8 cellular contexts compared by ENCODE assay signal in genomic region chr17:31509095-31509804, GRCh38.
DNase-seq lines count a peak whose midpoint lies in the region; ATAC-seq and TF ChIP-seq lines count a peak whose summit lies in the region.

No MANE protein-coding gene starts in this region.

- CTCF ChIA-PET in Panc1 (lab: Charles Lee): interaction anchor here (0.5 to 1.3 kb wide), 3 partner anchors 8 to 334 kb away, joined by 3 to 4 read pairs (median 3); no protein-coding TSS in a partner anchor

- POLR2A ChIA-PET in Panc1 (lab: Charles Lee): no interaction called here

- peak overlapping the region in 1 of 2 experiments; percentile 17; a peak in 1 of 4 replicates for H3K4me3 ChIP-seq in Panc1 (ENCODE audit: low read depth in 2 of 2, low read length in 2 of 2)
- peak overlapping the region; percentile 8 for H3K4me3 ChIP-seq in upper lobe of right lung

- H3K27me3 ChIP-seq in Panc1 (ENCODE audit: control insufficient read depth, insufficient read depth, low read length) (no peaks in the 10 kb centered on the region; the same call in 1 of the 2 replicates), upper lobe of right lung (no peaks in the 10 kb centered on the region)

- H3K27ac ChIP-seq in Panc1 (ENCODE audit: low read length): peak overlapping the region; percentile 10; the same call in 1 of the 2 replicates
- peak overlapping the region; percentile 66 for H3K27ac ChIP-seq in upper lobe of right lung

- peak; percentile 19 for DNase-seq in stimulated activated CD4-positive, alpha-beta T cell treated with anti-CD3 and anti-CD28 coated beads, Interleukin-4, amount 100 ng/mL, for 1 hour
- no peak for DNase-seq in stimulated activated CD4-positive, alpha-beta T cell treated with anti-CD3 and anti-CD28 coated beads, Interleukin-2, amount 100 ng/mL, for 48 hours
- no peak for DNase-seq in Panc1 (ENCODE audit: low read depth, low spot score)
- DNase-seq in left ventricle myocardium superior: no peak
- DNase-seq in upper lobe of right lung: no peak
- DNase-seq in Ammon's horn (ENCODE audit: low spot score): no peak
- DNase-seq in NCI-H1105 treated with DMSO at 0.1 percent for 48 hours (lab: John Stamatoyannopoulos, UW): no peak
- DNase-seq in cerebellar nuclear complex (lab: John Stamatoyannopoulos, UW): no peak

- TF ChIP-seq CTCF in Panc1 (IDR thresholded peaks at IDR 0.05) (no peak), upper lobe of right lung (IDR thresholded peaks at IDR 0.05) (no peak)

- in situ Hi-C loops in Panc1 (cut with HindIII; ENCODE audit: low pct_unique_long_range_greater_than_20kb, low sequenced_read_pairs): no loop called here

- H3K9me3 ChIP-seq in Panc1 (ENCODE audit: control insufficient read depth, insufficient read depth, low read depth, low read length) (no peaks in the 10 kb centered on the region), upper lobe of right lung (no peaks in the 10 kb centered on the region)

- H3K36me3 ChIP-seq in Panc1 (ENCODE audit: control insufficient read depth, insufficient read depth, low read length): no peaks in the 10 kb centered on the region
- H3K36me3 ChIP-seq in upper lobe of right lung: no peaks in the 10 kb centered on the region

- BruUV-seq in Panc1 (replicated peaks; lab: Mats Ljungman, UMichigan): no TSS peak

- intact Hi-C loops in Panc1 (cut with micrococcal nuclease; ENCODE audit: unreplicated experiment) (no loop called here), left ventricle myocardium superior (cut with micrococcal nuclease) (no loop called here), upper lobe of right lung (cut with DNase I) (no loop called here)

- H3K4me1 ChIP-seq in Panc1 (ENCODE audit: control insufficient read depth, insufficient read depth, low read length) (peaks cover 5% of the 10 kb centered on the region; the same call in 1 of the 2 replicates), upper lobe of right lung (peaks cover 17% of the 10 kb centered on the region)

- no peak for ATAC-seq in Panc1
- ATAC-seq in left ventricle myocardium superior: peak; percentile 11
- ATAC-seq in upper lobe of right lung: no peak
